8 cellular contexts compared by ENCODE assay signal in genomic region chr1:16710656-16711055, GRCh38. TPM values are rescaled to one million over a fixed set of nuclear protein-coding genes. Genes with fewer than 3 reads are reported as not detected.
DNase-seq lines count a peak whose midpoint lies in the region; TF ChIP-seq lines count a peak whose summit lies in the region.
"Not testable (repeated sequence)": the region's sequence is repeated elsewhere in the genome, so short reads cannot be mapped to it uniquely, and the experiment has no call there.

No MANE protein-coding gene starts in this region.

- not testable (repeated sequence) for H3K27ac ChIP-seq in HEK293 (ENCODE audit: extremely low read depth, low read depth, low read length); WERI-Rb-1; sigmoid colon

- intact Hi-C loops in head of caudate nucleus (cut with DNase I); sigmoid colon (cut with DNase I): not testable (repeated sequence)

- H3K36me3 ChIP-seq in HEK293 (ENCODE audit: control insufficient read depth in 2 of 2, insufficient read depth in 1 of 2, low read length in 2 of 2); WERI-Rb-1; sigmoid colon: not testable (repeated sequence)

- POLR2A ChIA-PET in HEK293 (lab: Yijun Ruan, JAX): not testable (repeated sequence)

- H3K4me3 ChIP-seq in HEK293 (ENCODE audit: low read depth, low read length); WERI-Rb-1 (ENCODE audit: low read depth, low read length); sigmoid colon: not testable (repeated sequence)

- not testable (repeated sequence) for H3K4me1 ChIP-seq in HEK293 (ENCODE audit: control insufficient read depth, insufficient read depth, low read length); sigmoid colon

- not testable (repeated sequence) for TF ChIP-seq POLR2A in sigmoid colon (IDR thresholded peaks at IDR 0.05)

- peak; percentile 46 for DNase-seq in Ammon's horn (ENCODE audit: low spot score)
- DNase-seq in NCI-H345 treated with DMSO at 0.1 percent for 48 hours (lab: John Stamatoyannopoulos, UW; ENCODE audit: unreplicated experiment): peak; percentile 35
- peak; percentile 5 for DNase-seq in WERI-Rb-1
- peak in 34 of 58 donors; percentile 25 to 86 (median 58) for DNase-seq in anterior cingulate cortex (lab: John Stamatoyannopoulos, UW)
- DNase-seq in head of caudate nucleus: peak in 26 of 42 donors; percentile 12 to 69 (median 52)
- DNase-seq in mesenteric fat pad (ENCODE audit: low spot score): peak; percentile 89
- peak; percentile 60 for DNase-seq in sigmoid colon

- CTCF ChIA-PET in HEK293 (lab: Yijun Ruan, JAX): interaction anchor here (0.7 to 2.4 kb wide), 6 partner anchors 10 to 90 kb away, joined by 3 to 12 read pairs (median 4); no protein-coding TSS in a partner anchor

- TF ChIP-seq EP300 in sigmoid colon (IDR thresholded peaks at IDR 0.05): not testable (repeated sequence)

- not testable (repeated sequence) for H3K27me3 ChIP-seq in WERI-Rb-1 (ENCODE audit: insufficient read depth, low read depth, severe bottlenecking)
- H3K27me3 ChIP-seq in sigmoid colon: peaks cover 0 to 11% (median 9%) of the 10 kb centered on the region in 3 donors

- not testable (repeated sequence) for H3K9me3 ChIP-seq in HEK293 (ENCODE audit: control insufficient read depth, insufficient read depth, low read depth, low read length); WERI-Rb-1 (ENCODE audit: severe bottlenecking); sigmoid colon

- 77 to 89% methylated on average over 11 of the region's 12 CpGs for WGBS in sigmoid colon, 2 donors

- not testable (repeated sequence) for TF ChIP-seq CTCF in HEK293 (tag by site-specific recombination; IDR thresholded peaks at IDR 0.05); WERI-Rb-1 (IDR thresholded peaks at IDR 0.05; ENCODE audit: low read depth, low read length); sigmoid colon (IDR thresholded peaks at IDR 0.05)

TF ChIP-seq in HEK293, 187 proteins besides CTCF, POLR2A, EP300 and RAD21:
- peak; percentile 23; the same call in 1 of the 2 replicates for TF ChIP-seq ZIC2 (tag by site-specific recombination; IDR thresholded peaks at IDR 0.05)

RNA-seq across cellular contexts. Expression of gene RNU1-4, which starts 29.7 kb away (rescaled TPM):
- total RNA-seq in mesenteric fat pad (6,165 TPM), sigmoid colon (under 1 TPM; under 0.01 TPM)
- not detected for polyA plus RNA-seq in sigmoid colon

RNA-seq across cellular contexts. Expression of gene RNU1-3, which starts 43.9 kb away (rescaled TPM):
- total RNA-seq in mesenteric fat pad (6,165 TPM), sigmoid colon (under 1 TPM; under 0.01 TPM)
- polyA plus RNA-seq in sigmoid colon: not detected

Comparison
In these comparisons a context has a peak if more than half of its experiments do, and no peak if none do; other contexts are left out.
1. DNase-seq: peak in every context shown above with its lines; median percentile 89 in mesenteric fat pad; 60 in sigmoid colon; 58 in anterior cingulate cortex; 52 in head of caudate nucleus; 46 in Ammon's horn; 35 in NCI-H345 treated with DMSO at 0.1 percent for 48 hours; 5 in WERI-Rb-1.
2. RNA of gene RNU1-4, which starts 29.7 kb away (total RNA-seq): 6,165 TPM in mesenteric fat pad (single experiment); under 0.01 TPM in sigmoid colon; every median in the first group is over 1,000 times any median in the second.
3. RNA of gene RNU1-3, which starts 43.9 kb away (total RNA-seq): 6,165 TPM in mesenteric fat pad (single experiment); under 0.01 TPM in sigmoid colon; every median in the first group is over 1,000 times any median in the second.